ENCODE assay signal across 8 cellular contexts in genomic region chr10:71851630-71852095, GRCh38. TPM values are rescaled to one million over a fixed set of nuclear protein-coding genes. Genes with fewer than 3 reads are reported as not detected.
DNase-seq lines count a peak whose midpoint lies in the region; ATAC-seq and TF ChIP-seq lines count a peak whose summit lies in the region.
"Not testable (repeated sequence)": the region's sequence is repeated elsewhere in the genome, so short reads cannot be mapped to it uniquely, and the experiment has no call there.

No MANE protein-coding gene starts in this region.

- TF ChIP-seq POLR2A in breast epithelium (IDR thresholded peaks at IDR 0.05): not testable (repeated sequence)

- CTCF ChIA-PET in WTC11 (lab: Charles Lee): interaction anchor here (0.9 to 2.4 kb wide), 9 partner anchors 9 to 197 kb away, joined by 3 to 17 read pairs (median 4); no protein-coding TSS in a partner anchor

- H3K4me1 ChIP-seq in Karpas-422 (ENCODE audit: low read length) (peaks cover 24% of the 10 kb centered on the region), heart right ventricle (peaks cover 7 to 53% (median 40%) of the 10 kb centered on the region in 9 donors)
- not testable (repeated sequence) for H3K4me1 ChIP-seq in breast epithelium

- TF ChIP-seq CTCF in WTC11 (IDR thresholded peaks at IDR 0.05); breast epithelium (IDR thresholded peaks at IDR 0.05); heart right ventricle (IDR thresholded peaks at IDR 0.05); natural killer cell (IDR thresholded peaks at IDR 0.05): not testable (repeated sequence)

- H3K4me3 Mint-ChIP-seq in WTC11 (peak overlapping the region; percentile 96), natural killer cell (peak overlapping the region; percentile 97)
- peak overlapping the region; percentile 88 to 90 for H3K4me3 Mint-ChIP-seq in stimulated activated naive CD8-positive, alpha-beta T cell treated with anti-CD3 and anti-CD28 coated beads, Interleukin-15, amount 100 ng/mL, for 72 hours

- peak overlapping the region; percentile 35 for H3K9ac ChIP-seq in Karpas-422 (ENCODE audit: low read length)

- H3K9me3 ChIP-seq in Karpas-422 (ENCODE audit: low read length); breast epithelium; heart right ventricle: not testable (repeated sequence)

- ATAC-seq in GM21447 (IDR thresholded peaks at IDR 0.05; ENCODE audit: unreplicated experiment) (peak; percentile 10), heart right ventricle (peak in 2 of 8 donors; percentile 0 to 7)
- not testable (repeated sequence) for ATAC-seq in WTC11; natural killer cell; stimulated activated naive CD8-positive, alpha-beta T cell treated with anti-CD3 and anti-CD28 coated beads, Interleukin-15, amount 100 ng/mL, for 72 hours

- DNase-seq in CD1c-positive myeloid dendritic cell (ENCODE audit: extremely low spot score): peak; percentile 68
- DNase-seq in Karpas-422; WTC11 (ENCODE audit: low spot score); heart right ventricle; natural killer cell; stimulated activated naive CD8-positive, alpha-beta T cell treated with anti-CD3 and anti-CD28 coated beads, Interleukin-15, amount 100 ng/mL, for 72 hours: not testable (repeated sequence)
- peak in 1 of 2 donors; percentile 37 for DNase-seq in breast epithelium (ENCODE audit: low spot score in 2 of 2)

- peaks cover 37% of the 10 kb centered on the region for H4K20me1 ChIP-seq in Karpas-422 (ENCODE audit: insufficient read depth, low read depth, low read length)

- not testable (repeated sequence) for H3K27me3 Mint-ChIP-seq in WTC11 (ENCODE audit: low read depth); natural killer cell (ENCODE audit: low read depth in 2 of 2); stimulated activated naive CD8-positive, alpha-beta T cell treated with anti-CD3 and anti-CD28 coated beads, Interleukin-15, amount 100 ng/mL, for 72 hours

- intact Hi-C loops in breast epithelium (cut with DNase I; ENCODE audit: low total_unique reads): not testable (repeated sequence)
- intact Hi-C loops in heart right ventricle (cut with DNase I) (loop anchor here in 1 of 10 donors (1.0 kb wide), 1 partner anchor 9 kb away; no protein-coding TSS in a partner anchor), natural killer cell (cut with micrococcal nuclease) (loop anchor here (2.0 kb wide), 1 partner anchor 79 kb away; the partner anchor contains the start of gene VSIR)

- not testable (repeated sequence) for H3K27ac ChIP-seq in Karpas-422 (ENCODE audit: low read length)
- peak overlapping the region; percentile 98 to 99 for H3K27ac ChIP-seq in breast epithelium
- H3K27ac ChIP-seq in heart right ventricle: peak overlapping the region; percentile 89 to 99 (median 98)

- 66 to 71% methylated on average over 13 of the region's 13 CpGs for WGBS in heart right ventricle, 2 donors

- peak overlapping the region; percentile 71 for H3K27ac Mint-ChIP-seq in WTC11
- H3K27ac Mint-ChIP-seq in natural killer cell: peak overlapping the region; percentile 90 to 91
- peak overlapping the region; percentile 61 to 94 for H3K27ac Mint-ChIP-seq in stimulated activated naive CD8-positive, alpha-beta T cell treated with anti-CD3 and anti-CD28 coated beads, Interleukin-15, amount 100 ng/mL, for 72 hours

- H3K9me3 Mint-ChIP-seq in WTC11; natural killer cell; stimulated activated naive CD8-positive, alpha-beta T cell treated with anti-CD3 and anti-CD28 coated beads, Interleukin-15, amount 100 ng/mL, for 72 hours: not testable (repeated sequence)

- not testable (repeated sequence) for H3K36me3 Mint-ChIP-seq in WTC11, natural killer cell

- H3K36me3 ChIP-seq in Karpas-422 (ENCODE audit: insufficient read depth, low read length); breast epithelium; heart right ventricle: not testable (repeated sequence)

- peak overlapping the region; percentile 57; the same call in 1 of the 2 replicates for H2AFZ ChIP-seq in Karpas-422 (ENCODE audit: low read length)

- H3K4me1 Mint-ChIP-seq in WTC11 (peaks cover 40% of the 10 kb centered on the region), natural killer cell (peaks cover 43 to 45% of the 10 kb centered on the region in 2 donors)
- H3K4me1 Mint-ChIP-seq in stimulated activated naive CD8-positive, alpha-beta T cell treated with anti-CD3 and anti-CD28 coated beads, Interleukin-15, amount 100 ng/mL, for 72 hours: peaks cover 50% of the 10 kb centered on the region

- H3K4me3 ChIP-seq in Karpas-422 (ENCODE audit: low read length) (peak overlapping the region; percentile 33; the same call in 1 of the 2 replicates), breast epithelium (peak overlapping the region; percentile 88 to 100 (median 97)), heart right ventricle (peak overlapping the region in 9 of 10 donors; percentile 86 to 100 (median 94))

- H3K4me2 ChIP-seq in Karpas-422 (ENCODE audit: low read depth, low read length, poor library complexity, severe bottlenecking): peak overlapping the region; percentile 92

- not testable (repeated sequence) for H3K9me2 ChIP-seq in Karpas-422 (replicated peaks; ENCODE audit: insufficient read depth, low read length)

- not testable (repeated sequence) for H3K79me2 ChIP-seq in Karpas-422 (ENCODE audit: low read length)

- H3K27me3 ChIP-seq in Karpas-422 (ENCODE audit: low read length); breast epithelium; heart right ventricle: not testable (repeated sequence)

- POLR2A ChIA-PET in WTC11 (lab: Charles Lee): interaction anchor here (0.6 to 2.4 kb wide), 3 partner anchors 9 to 76 kb away, joined by 3 to 12 read pairs (median 12); no protein-coding TSS in a partner anchor

RNA-seq across cellular contexts. Expression of gene PSAP, which starts 0.6 kb away (rescaled TPM):
- total RNA-seq in Karpas-422 (2014; rRNA removed; shearing (Covaris generic); ENCODE audit: low replicate concordance): 114 and 201 TPM in 2 replicates
- total RNA-seq in WTC11 (2021) (397 to 474 TPM (median 462 TPM) in 3 replicates), breast epithelium (1,000 to 10,000 TPM in 1 of 3 donors, 100 to 1,000 TPM in 2; 623 to 1,873 (median 945) TPM), heart right ventricle (1,000 to 10,000 TPM; 1,446 to 2,078 (median 1,666) TPM), natural killer cell (100 to 1,000 TPM; 324 to 488 (median 428) TPM)
- polyA plus RNA-seq in heart right ventricle: 100 to 1,000 TPM; 443 to 780 TPM

Comparison
In these comparisons a context has a peak if more than half of its experiments do, and no peak if none do; other contexts are left out.
1. H3K4me3 ChIP-seq: peak in every context shown above with its lines; median percentile 97 in breast epithelium; 94 in heart right ventricle; 33 in Karpas-422.